Comparison of ENCODE assay signal across 2 cellular contexts in the genomic region with DNA sequence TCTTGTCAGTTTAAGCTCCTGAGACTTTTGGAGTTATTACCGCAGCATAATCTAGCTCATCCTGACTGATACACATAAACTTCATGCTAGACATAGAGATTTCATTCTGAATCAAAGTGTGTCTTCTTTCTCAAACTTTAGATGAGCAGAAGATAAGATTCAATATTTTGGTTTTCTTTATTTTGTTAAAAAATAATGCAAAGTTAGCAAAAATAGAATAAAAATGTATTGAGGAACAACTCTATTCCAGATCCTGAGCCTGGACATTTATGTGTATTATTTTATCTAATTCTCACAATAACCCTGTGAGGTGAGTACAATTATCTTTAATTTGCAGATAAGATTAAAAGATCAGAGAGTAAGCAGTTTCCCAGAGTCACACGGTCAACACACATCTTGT.
A peak's percentile ranks its signal among the peaks of the same experiment; 100 is the strongest.
TF ChIP-seq lines count a peak whose summit lies in the region.

No MANE protein-coding gene starts in this region.

TF ChIP-seq in HepG2, 621 proteins besides CTCF, POLR2A, EP300 and RAD21:
- TF ChIP-seq, protein P1, sequence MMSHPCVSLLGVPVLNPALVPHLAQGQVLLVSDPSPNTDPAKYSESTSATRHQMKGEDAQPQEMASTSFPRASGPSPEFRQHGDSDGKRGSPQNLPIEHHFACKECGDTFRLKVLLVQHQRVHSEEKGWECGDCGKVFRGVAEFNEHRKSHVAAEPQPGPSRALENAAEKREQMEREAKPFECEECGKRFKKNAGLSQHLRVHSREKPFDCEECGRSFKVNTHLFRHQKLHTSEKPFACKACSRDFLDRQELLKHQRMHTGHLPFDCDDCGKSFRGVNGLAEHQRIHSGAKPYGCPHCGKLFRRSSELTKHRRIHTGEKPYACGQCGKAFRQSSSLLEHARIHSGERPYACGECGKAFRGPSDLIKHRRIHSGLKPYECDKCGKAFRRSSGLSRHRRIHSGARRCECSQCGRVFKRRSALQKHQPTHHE (CRISPR knock-in tag; IDR thresholded peaks at IDR 0.05; ENCODE audit: borderline replicate concordance), result no peak
- peak; percentile 72 to 83 for TF ChIP-seq MAFK (conservative IDR thresholded peaks at IDR 0.05 in 1 of 2, IDR thresholded peaks at IDR 0.05 in 1 of 2; ENCODE audit: low read length in 2 of 2)
- TF ChIP-seq, protein P2, sequence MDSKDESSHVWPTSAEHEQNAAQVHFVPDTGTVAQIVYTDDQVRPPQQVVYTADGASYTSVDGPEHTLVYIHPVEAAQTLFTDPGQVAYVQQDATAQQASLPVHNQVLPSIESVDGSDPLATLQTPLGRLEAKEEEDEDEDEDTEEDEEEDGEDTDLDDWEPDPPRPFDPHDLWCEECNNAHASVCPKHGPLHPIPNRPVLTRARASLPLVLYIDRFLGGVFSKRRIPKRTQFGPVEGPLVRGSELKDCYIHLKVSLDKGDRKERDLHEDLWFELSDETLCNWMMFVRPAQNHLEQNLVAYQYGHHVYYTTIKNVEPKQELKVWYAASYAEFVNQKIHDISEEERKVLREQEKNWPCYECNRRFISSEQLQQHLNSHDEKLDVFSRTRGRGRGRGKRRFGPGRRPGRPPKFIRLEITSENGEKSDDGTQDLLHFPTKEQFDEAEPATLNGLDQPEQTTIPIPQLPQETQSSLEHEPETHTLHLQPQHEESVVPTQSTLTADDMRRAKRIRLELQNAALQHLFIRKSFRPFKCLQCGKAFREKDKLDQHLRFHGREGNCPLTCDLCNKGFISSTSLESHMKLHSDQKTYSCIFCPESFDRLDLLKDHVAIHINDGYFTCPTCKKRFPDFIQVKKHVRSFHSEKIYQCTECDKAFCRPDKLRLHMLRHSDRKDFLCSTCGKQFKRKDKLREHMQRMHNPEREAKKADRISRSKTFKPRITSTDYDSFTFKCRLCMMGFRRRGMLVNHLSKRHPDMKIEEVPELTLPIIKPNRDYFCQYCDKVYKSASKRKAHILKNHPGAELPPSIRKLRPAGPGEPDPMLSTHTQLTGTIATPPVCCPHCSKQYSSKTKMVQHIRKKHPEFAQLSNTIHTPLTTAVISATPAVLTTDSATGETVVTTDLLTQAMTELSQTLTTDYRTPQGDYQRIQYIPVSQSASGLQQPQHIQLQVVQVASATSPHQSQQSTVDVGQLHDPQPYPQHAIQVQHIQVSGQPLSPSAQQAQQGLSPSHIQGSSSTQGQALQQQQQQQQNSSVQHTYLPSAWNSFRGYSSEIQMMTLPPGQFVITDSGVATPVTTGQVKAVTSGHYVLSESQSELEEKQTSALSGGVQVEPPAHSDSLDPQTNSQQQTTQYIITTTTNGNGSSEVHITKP (CRISPR knock-in tag; IDR thresholded peaks at IDR 0.05; ENCODE audit: low read depth), result no peak
- TF ChIP-seq ZNF577 (CRISPR knock-in tag; IDR thresholded peaks at IDR 0.05; ENCODE audit: borderline replicate concordance, low read depth), result no peak
- TF ChIP-seq MAFF (IDR thresholded peaks at IDR 0.05; ENCODE audit: low read depth, low read length), result peak; percentile 74
- TF ChIP-seq, protein P3, sequence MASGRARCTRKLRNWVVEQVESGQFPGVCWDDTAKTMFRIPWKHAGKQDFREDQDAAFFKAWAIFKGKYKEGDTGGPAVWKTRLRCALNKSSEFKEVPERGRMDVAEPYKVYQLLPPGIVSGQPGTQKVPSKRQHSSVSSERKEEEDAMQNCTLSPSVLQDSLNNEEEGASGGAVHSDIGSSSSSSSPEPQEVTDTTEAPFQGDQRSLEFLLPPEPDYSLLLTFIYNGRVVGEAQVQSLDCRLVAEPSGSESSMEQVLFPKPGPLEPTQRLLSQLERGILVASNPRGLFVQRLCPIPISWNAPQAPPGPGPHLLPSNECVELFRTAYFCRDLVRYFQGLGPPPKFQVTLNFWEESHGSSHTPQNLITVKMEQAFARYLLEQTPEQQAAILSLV (CRISPR knock-in tag; IDR thresholded peaks at IDR 0.05; ENCODE audit: borderline replicate concordance), result no peak
TF ChIP-seq in HepG2: peak in this region for 2.

TF ChIP-seq in K562, 482 proteins besides CTCF, POLR2A, EP300 and RAD21:
- TF ChIP-seq ARID1B (IDR thresholded peaks at IDR 0.05) (no peak), ZZZ3 (IDR thresholded peaks at IDR 0.05) (no peak), C11orf30 (IDR thresholded peaks at IDR 0.05; ENCODE audit: low read depth) (peak; percentile 36; the same call in 1 of the 2 replicates), MAFK (IDR thresholded peaks at IDR 0.05; ENCODE audit: low read length) (peak; percentile 56; the same call in 1 of the 2 replicates), CREB1 (IDR thresholded peaks at IDR 0.05) (no peak), CREB1 (CRISPR knock-in tag; IDR thresholded peaks at IDR 0.05) (no peak), MAFG (tag; conservative IDR thresholded peaks at IDR 0.05) (peak; percentile 49), TEAD1 (CRISPR knock-in tag; IDR thresholded peaks at IDR 0.05) (no peak), SETDB1 (IDR thresholded peaks at IDR 0.05; ENCODE audit: low read length) (no peak), ZNF316 (IDR thresholded peaks at IDR 0.05) (peak; percentile 51), PTTG1 (tag; IDR thresholded peaks at IDR 0.05; ENCODE audit: low read depth) (no peak), MAFF (IDR thresholded peaks at IDR 0.05; ENCODE audit: low read length) (peak; percentile 61; the same call in 1 of the 2 replicates)
- TF ChIP-seq, protein P4, sequence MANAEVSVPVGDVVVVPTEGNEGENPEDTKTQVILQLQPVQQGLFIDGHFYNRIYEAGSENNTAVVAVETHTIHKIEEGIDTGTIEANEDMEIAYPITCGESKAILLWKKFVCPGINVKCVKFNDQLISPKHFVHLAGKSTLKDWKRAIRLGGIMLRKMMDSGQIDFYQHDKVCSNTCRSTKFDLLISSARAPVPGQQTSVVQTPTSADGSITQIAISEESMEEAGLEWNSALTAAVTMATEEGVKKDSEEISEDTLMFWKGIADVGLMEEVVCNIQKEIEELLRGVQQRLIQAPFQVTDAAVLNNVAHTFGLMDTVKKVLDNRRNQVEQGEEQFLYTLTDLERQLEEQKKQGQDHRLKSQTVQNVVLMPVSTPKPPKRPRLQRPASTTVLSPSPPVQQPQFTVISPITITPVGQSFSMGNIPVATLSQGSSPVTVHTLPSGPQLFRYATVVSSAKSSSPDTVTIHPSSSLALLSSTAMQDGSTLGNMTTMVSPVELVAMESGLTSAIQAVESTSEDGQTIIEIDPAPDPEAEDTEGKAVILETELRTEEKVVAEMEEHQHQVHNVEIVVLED (CRISPR knock-in tag; IDR thresholded peaks at IDR 0.05), result no peak
TF ChIP-seq in K562: peak in this region for 5.
